8 cellular contexts compared by ENCODE assay signal in genomic region chr12:68451261-68452091, GRCh38.
DNase-seq lines count a peak whose midpoint lies in the region; ATAC-seq, FAIRE-seq and TF ChIP-seq lines count a peak whose summit lies in the region.

No MANE protein-coding gene starts in this region.

- no peak overlapping the region for H3K27ac Mint-ChIP-seq in astrocyte (ENCODE audit: unreplicated experiment)

- H3K4me3 ChIP-seq in astrocyte (ENCODE audit: insufficient read depth, low read depth, low read length) (peak overlapping the region; percentile 1), lower lobe of right lung (no peak overlapping the region), subcutaneous abdominal adipose tissue (ENCODE audit: low read depth in 1 of 5, low read length in 5 of 5) (peak overlapping the region; percentile 4 to 48 (median 30)), WERI-Rb-1 (ENCODE audit: low read depth, low read length) (no peak overlapping the region)

- ATAC-seq in GM18517 (IDR thresholded peaks at IDR 0.05; ENCODE audit: unreplicated experiment) (peak; percentile 69), HG02970 (IDR thresholded peaks at IDR 0.05; ENCODE audit: low FRiP score, unreplicated experiment) (peak; percentile 63), lower lobe of right lung (peak; percentile 55 to 57)

- no peaks in the 10 kb centered on the region for H4K20me1 ChIP-seq in astrocyte (ENCODE audit: insufficient read depth, low read length)

- no peak overlapping the region for H3K27ac ChIP-seq in astrocyte (ENCODE audit: low read depth, low read length)
- peak overlapping the region; percentile 44 for H3K27ac ChIP-seq in lower lobe of right lung
- peak overlapping the region; percentile 70 for H3K27ac ChIP-seq in subcutaneous abdominal adipose tissue (ENCODE audit: low read depth, low read length)
- H3K27ac ChIP-seq in WERI-Rb-1, result no peak overlapping the region

- H3K27me3 Mint-ChIP-seq in astrocyte (ENCODE audit: low read depth, unreplicated experiment), result no peaks in the 10 kb centered on the region

- intact Hi-C loops in lower lobe of right lung (cut with DNase I), result no loop called here

- H3K4me2 ChIP-seq in astrocyte (ENCODE audit: low read length), result peak overlapping the region; percentile 61

- H3K4me3 Mint-ChIP-seq in astrocyte (ENCODE audit: unreplicated experiment), result no peak overlapping the region

- H3K9me3 ChIP-seq in astrocyte (ENCODE audit: insufficient read depth, low read depth, low read length) (no peaks in the 10 kb centered on the region), lower lobe of right lung (no peaks in the 10 kb centered on the region), subcutaneous abdominal adipose tissue (ENCODE audit: control insufficient read depth in 5 of 5, low read length in 5 of 5) (no peaks in the 10 kb centered on the region), WERI-Rb-1 (ENCODE audit: severe bottlenecking) (no peaks in the 10 kb centered on the region)

- no peaks in the 10 kb centered on the region for H3K36me3 ChIP-seq in astrocyte (ENCODE audit: insufficient read depth, low read length)
- H3K36me3 ChIP-seq in lower lobe of right lung, result no peaks in the 10 kb centered on the region
- no peaks in the 10 kb centered on the region for H3K36me3 ChIP-seq in subcutaneous abdominal adipose tissue (ENCODE audit: control insufficient read depth in 5 of 5, insufficient read depth in 5 of 5, low read length in 5 of 5)
- H3K36me3 ChIP-seq in WERI-Rb-1, result no peaks in the 10 kb centered on the region

- H3K27me3 ChIP-seq in astrocyte (ENCODE audit: insufficient read depth, low read length) (no peaks in the 10 kb centered on the region), lower lobe of right lung (ENCODE audit: low read depth) (no peaks in the 10 kb centered on the region), subcutaneous abdominal adipose tissue (ENCODE audit: control insufficient read depth in 5 of 5, insufficient read depth in 4 of 5, low read length in 5 of 5) (no peaks in the 10 kb centered on the region), WERI-Rb-1 (ENCODE audit: insufficient read depth, low read depth, severe bottlenecking) (no peaks in the 10 kb centered on the region)

- H3K9me3 Mint-ChIP-seq in astrocyte (ENCODE audit: unreplicated experiment), result no peaks in the 10 kb centered on the region

- TF ChIP-seq CTCF in astrocyte (IDR thresholded peaks at IDR 0.05; ENCODE audit: insufficient read depth, low read depth, low read length) (no peak), lower lobe of right lung (IDR thresholded peaks at IDR 0.05) (no peak), WERI-Rb-1 (IDR thresholded peaks at IDR 0.05; ENCODE audit: low read depth, low read length) (no peak)

- FAIRE-seq in astrocyte (lab: Jason Lieb, UNC), result no peak

- no peak overlapping the region for H2AFZ ChIP-seq in astrocyte (ENCODE audit: low read depth, low read length)

- peaks cover 16% of the 10 kb centered on the region for H3K4me1 Mint-ChIP-seq in astrocyte (ENCODE audit: low read depth, unreplicated experiment)

- DNase-seq in AG08395 (ENCODE audit: low spot score) (peak; percentile 77), NCI-H774 (lab: John Stamatoyannopoulos, UW) (peak; percentile 35), astrocyte (ENCODE audit: low read depth) (peak; percentile 96), lower lobe of right lung (no peak), WERI-Rb-1 (no peak)

- H3K9ac ChIP-seq in astrocyte (ENCODE audit: low read length) (no peak overlapping the region), subcutaneous abdominal adipose tissue (ENCODE audit: low read length in 5 of 5) (peak overlapping the region in 2 of 5 donors; percentile 4 to 27)

- no peaks in the 10 kb centered on the region for H3K79me2 ChIP-seq in astrocyte (ENCODE audit: insufficient read depth, low read length)

- no peaks in the 10 kb centered on the region for H3K36me3 Mint-ChIP-seq in astrocyte (ENCODE audit: low read depth, unreplicated experiment)

- H3K4me1 ChIP-seq in astrocyte (ENCODE audit: insufficient read depth, low read length) (peaks cover 14% of the 10 kb centered on the region), lower lobe of right lung (peaks cover 66% of the 10 kb centered on the region), subcutaneous abdominal adipose tissue (ENCODE audit: control insufficient read depth in 5 of 5, insufficient read depth in 5 of 5, low read length in 5 of 5) (peaks cover 6 to 72% (median 46%) of the 10 kb centered on the region in 5 donors)

Comparison
In these comparisons a context has a peak if more than half of its experiments do, and no peak if none do; other contexts are left out.
1. DNase-seq: peak in AG08395 (single experiment), NCI-H774 (single experiment) and astrocyte (single experiment); none in lower lobe of right lung (single experiment) and WERI-Rb-1 (single experiment).
2. H3K27ac ChIP-seq: peak in lower lobe of right lung (single experiment) and subcutaneous abdominal adipose tissue (single experiment); none in astrocyte (single experiment) and WERI-Rb-1 (single experiment).
3. H3K4me3 ChIP-seq: peak in astrocyte (single experiment) and subcutaneous abdominal adipose tissue (5 of 5); none in lower lobe of right lung (single experiment) and WERI-Rb-1 (single experiment).
4. Peak in every context shown above with its lines, with median percentiles within 50 percentile points of each other: ATAC-seq.